Comparison of ENCODE assay signal across 31 cellular contexts in genomic region chr10:112235920-112236319, GRCh38. TPM values are rescaled to one million over a fixed set of nuclear protein-coding genes. Genes with fewer than 3 reads are reported as not detected.
"Had no signal": no experiment of that assay in that cellular context is flagged by ENCODE, and none has a peak within 500 bp of the region (broad histone marks: within the 10 kb centered on the region; RNA-seq: fewer than 3 reads in every experiment).

No MANE protein-coding gene starts in this region.

- H3K9me3 ChIP-seq: right lobe of liver, thyroid gland, upper lobe of right lung had no signal

- H3K36me3 ChIP-seq: heart left ventricle, neutrophil, ovary, right lobe of liver, stomach, thyroid gland, upper lobe of right lung had no signal

- H3K4me1 ChIP-seq: heart left ventricle had no signal

- H3K27ac ChIP-seq: heart left ventricle, neutrophil, ovary, right lobe of liver, stomach, thyroid gland, upper lobe of right lung had no signal

- DNase-seq: activated B cell treated with CpG ODN at 0.5 μM for 24 hours; activated CD4-positive, alpha-beta T cell treated with anti-CD3 and anti-CD28 coated beads, Interleukin-2, amount 50 U/mL, for 1 hour; activated CD8-positive, alpha-beta T cell treated with anti-CD3 and anti-CD28 coated beads for 36 hours; activated naive CD8-positive, alpha-beta T cell treated with anti-CD3 and anti-CD28 coated beads, Interleukin-2, amount 50 U/mL, for 24 hours; activated T-cell treated with anti-CD3 and anti-CD28 coated beads, Interleukin-2, amount 50 U/mL, for 48 hours; amygdala; dermis blood vessel endothelial cell; effector CD4-positive, alpha-beta T cell; foreskin fibroblast; heart left ventricle; hypothalamus; immature natural killer cell; kidney; left colon; naive B cell; nephron progenitor cell; ovary; right lobe of liver; stimulated activated CD4-positive, alpha-beta T cell treated with anti-CD3 and anti-CD28 coated beads, Interleukin-1b, Interleukin-23, amount 100 ng/mL, for 48 hours; stimulated activated naive B cell treated with anti-CD40 and anti-IgM and Interleukin-4, amounts not matched to agents 10 μg/mL and 1 μg/mL and 100 μg/mL, for 72 hours; stomach; upper lobe of right lung had no signal

- H3K27me3 ChIP-seq: heart left ventricle, ovary, right lobe of liver, stomach, thyroid gland, upper lobe of right lung had no signal

- ATAC-seq: activated CD8-positive, alpha-beta T cell treated with anti-CD3 and anti-CD28 coated beads for 36 hours; activated naive CD8-positive, alpha-beta T cell treated with anti-CD3 and anti-CD28 coated beads, Interleukin-2, amount 50 U/mL, for 24 hours; heart left ventricle; left colon; right lobe of liver; stimulated activated naive B cell treated with anti-CD40 and anti-IgM and Interleukin-4, amounts not matched to agents 10 μg/mL and 1 μg/mL and 100 μg/mL, for 72 hours; upper lobe of right lung had no signal

- H3K4me3 ChIP-seq: heart left ventricle, ovary, right lobe of liver, skin epidermis, stomach, thyroid gland, upper lobe of right lung had no signal

RNA-seq across cellular contexts. Expression of gene TECTB, which starts 47.3 kb away (rescaled TPM):
- total RNA-seq: activated B cell treated with CpG ODN at 0.5 μM for 24 hours; activated CD8-positive, alpha-beta T cell treated with anti-CD3 and anti-CD28 coated beads for 36 hours; activated T-helper 2 cell treated with anti-CD3 and anti-CD28 coated beads, Interferon-gamma antibody, Interleukin-2, Interleukin-4, amounts not matched to agents 10 μg/mL and 5 μg/mL and 100 μg/mL, durations not matched to agents 14 hours and 24 hours and 36 hours; dermis blood vessel endothelial cell; epithelial cell of proximal tubule; fibroblast of lung; heart left ventricle; kidney; left colon; mesothelial cell of epicardium; ovary; progenitor cell of endocrine pancreas; renal cortical epithelial cell; stomach; upper lobe of right lung had no signal
